In the genomic region with DNA sequence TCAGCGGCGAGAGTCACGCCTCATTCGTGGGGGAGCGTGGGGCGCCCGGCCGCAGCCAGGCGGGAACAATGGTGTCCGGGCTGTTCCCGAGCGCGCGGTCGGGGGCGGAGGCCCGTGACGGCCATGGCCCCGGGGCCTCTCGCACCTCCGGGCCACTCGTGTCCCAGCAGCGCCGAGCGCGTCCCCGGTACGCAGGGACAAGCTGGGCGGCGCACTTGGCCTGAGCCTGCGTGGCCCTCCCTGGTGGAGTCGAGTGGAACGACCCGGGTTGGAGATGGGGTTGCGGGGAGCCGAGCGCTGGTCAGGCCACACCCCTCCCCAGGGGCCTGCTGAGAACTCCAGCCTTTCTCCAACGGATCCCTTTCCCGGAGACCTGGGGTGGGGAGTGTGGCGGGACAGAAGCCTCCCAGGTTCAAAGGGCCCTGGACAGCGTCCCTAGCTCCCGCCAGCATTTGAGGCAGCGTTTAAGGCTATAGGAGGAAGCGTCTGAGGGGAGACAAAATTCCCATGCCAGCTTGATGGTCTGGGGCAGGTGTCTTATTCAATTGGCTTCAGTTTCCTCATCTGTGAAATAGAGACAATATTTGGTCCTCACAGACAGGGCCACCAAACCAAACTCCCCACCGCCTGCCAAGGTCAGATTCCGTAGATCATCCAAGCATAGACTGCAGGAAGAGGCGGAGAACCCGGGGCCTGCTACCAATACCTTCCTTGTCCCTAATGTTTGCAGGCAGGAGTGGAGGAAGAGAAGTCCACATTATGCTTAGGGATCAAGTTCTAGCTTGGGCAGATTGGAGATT, we compare ENCODE assay signal across 1 cellular context.
A peak's percentile ranks its signal among the peaks of the same experiment; 100 is the strongest.
TF ChIP-seq lines count a peak whose summit lies in the region.

No MANE protein-coding gene starts in this region.

TF ChIP-seq in GM12878, 131 proteins besides CTCF, POLR2A, EP300 and RAD21:
- TF ChIP-seq IKZF2 (IDR thresholded peaks at IDR 0.05) (no peak), CREM (IDR thresholded peaks at IDR 0.05; ENCODE audit: low read depth) (no peak), WRNIP1 (IDR thresholded peaks at IDR 0.05; ENCODE audit: borderline replicate concordance, low read depth, low read length) (no peak), NR2F1 (conservative IDR thresholded peaks at IDR 0.05) (peak; percentile 14; the same call in 1 of the 2 replicates), USF2 (IDR thresholded peaks at IDR 0.05; ENCODE audit: borderline replicate concordance, low read depth, low read length) (no peak), ASH2L (IDR thresholded peaks at IDR 0.05; ENCODE audit: borderline replicate concordance, low read depth) (no peak), GATAD2B (conservative IDR thresholded peaks at IDR 0.05; ENCODE audit: low read depth) (peak; percentile 95; the same call in 1 of the 2 replicates), NKRF (conservative IDR thresholded peaks at IDR 0.05) (peak; percentile 96; the same call in 1 of the 2 replicates), RBBP5 (conservative IDR thresholded peaks at IDR 0.05) (no peak), KAT2A (conservative IDR thresholded peaks at IDR 0.05; ENCODE audit: control insufficient read depth, low read depth, low read length) (no peak), SPI1 (IDR thresholded peaks at IDR 0.05; ENCODE audit: borderline replicate concordance, insufficient read depth, low read depth, low read length) (no peak), BHLHE40 (IDR thresholded peaks at IDR 0.05; ENCODE audit: borderline replicate concordance in 1 of 2, low read depth in 2 of 2, low read length in 1 of 2) (peak in 1 of 2 experiments; percentile 37; a peak in 1 of 4 replicates), SMAD1 (IDR thresholded peaks at IDR 0.05; ENCODE audit: low read depth, partially characterized antibody) (no peak), IKZF1 (conservative IDR thresholded peaks at IDR 0.05) (peak; percentile 47), SMARCA5 (IDR thresholded peaks at IDR 0.05) (peak; percentile 41; the same call in 1 of the 2 replicates), CBX5 (IDR thresholded peaks at IDR 0.05; ENCODE audit: low read depth) (no peak), SMC3 (IDR thresholded peaks at IDR 0.05; ENCODE audit: borderline replicate concordance, low read length) (no peak), NR2C2 (IDR thresholded peaks at IDR 0.05; ENCODE audit: borderline replicate concordance, control insufficient read depth, insufficient read length, low read depth) (no peak), LARP7 (IDR thresholded peaks at IDR 0.05) (peak; percentile 83; the same call in 1 of the 2 replicates), POLR2AphosphoS5 (IDR thresholded peaks at IDR 0.05; ENCODE audit: low read length) (peak; percentile 1; the same call in 1 of the 2 replicates), CEBPZ (IDR thresholded peaks at IDR 0.05; ENCODE audit: low read depth, low read length) (no peak), RFX5 (IDR thresholded peaks at IDR 0.05; ENCODE audit: low read depth, low read length) (no peak), MYC (IDR thresholded peaks at IDR 0.05; ENCODE audit: insufficient read depth, insufficient read length, insufficient replicate concordance, low read length, severe bottlenecking) (peak; percentile 23), CREB1 (IDR thresholded peaks at IDR 0.05; ENCODE audit: low read depth) (no peak), CHD2 (IDR thresholded peaks at IDR 0.05; ENCODE audit: borderline replicate concordance, low read depth, low read length) (no peak), PAX8 (IDR thresholded peaks at IDR 0.05) (no peak), DPF2 (IDR thresholded peaks at IDR 0.05) (peak; percentile 39; the same call in 1 of the 2 replicates), KLF5 (IDR thresholded peaks at IDR 0.05; ENCODE audit: partially characterized antibody) (peak; percentile 66), PML (IDR thresholded peaks at IDR 0.05; ENCODE audit: low read length) (no peak), BACH1 (IDR thresholded peaks at IDR 0.05; ENCODE audit: borderline replicate concordance) (peak; percentile 77; the same call in 1 of the 2 replicates), RAD51 (IDR thresholded peaks at IDR 0.05) (no peak), ZNF384 (IDR thresholded peaks at IDR 0.05; ENCODE audit: borderline replicate concordance, low read depth, low read length) (no peak), YY1 (IDR thresholded peaks at IDR 0.05; ENCODE audit: low read depth, low read length) (peak; percentile 83)
- TF ChIP-seq, protein P1, sequence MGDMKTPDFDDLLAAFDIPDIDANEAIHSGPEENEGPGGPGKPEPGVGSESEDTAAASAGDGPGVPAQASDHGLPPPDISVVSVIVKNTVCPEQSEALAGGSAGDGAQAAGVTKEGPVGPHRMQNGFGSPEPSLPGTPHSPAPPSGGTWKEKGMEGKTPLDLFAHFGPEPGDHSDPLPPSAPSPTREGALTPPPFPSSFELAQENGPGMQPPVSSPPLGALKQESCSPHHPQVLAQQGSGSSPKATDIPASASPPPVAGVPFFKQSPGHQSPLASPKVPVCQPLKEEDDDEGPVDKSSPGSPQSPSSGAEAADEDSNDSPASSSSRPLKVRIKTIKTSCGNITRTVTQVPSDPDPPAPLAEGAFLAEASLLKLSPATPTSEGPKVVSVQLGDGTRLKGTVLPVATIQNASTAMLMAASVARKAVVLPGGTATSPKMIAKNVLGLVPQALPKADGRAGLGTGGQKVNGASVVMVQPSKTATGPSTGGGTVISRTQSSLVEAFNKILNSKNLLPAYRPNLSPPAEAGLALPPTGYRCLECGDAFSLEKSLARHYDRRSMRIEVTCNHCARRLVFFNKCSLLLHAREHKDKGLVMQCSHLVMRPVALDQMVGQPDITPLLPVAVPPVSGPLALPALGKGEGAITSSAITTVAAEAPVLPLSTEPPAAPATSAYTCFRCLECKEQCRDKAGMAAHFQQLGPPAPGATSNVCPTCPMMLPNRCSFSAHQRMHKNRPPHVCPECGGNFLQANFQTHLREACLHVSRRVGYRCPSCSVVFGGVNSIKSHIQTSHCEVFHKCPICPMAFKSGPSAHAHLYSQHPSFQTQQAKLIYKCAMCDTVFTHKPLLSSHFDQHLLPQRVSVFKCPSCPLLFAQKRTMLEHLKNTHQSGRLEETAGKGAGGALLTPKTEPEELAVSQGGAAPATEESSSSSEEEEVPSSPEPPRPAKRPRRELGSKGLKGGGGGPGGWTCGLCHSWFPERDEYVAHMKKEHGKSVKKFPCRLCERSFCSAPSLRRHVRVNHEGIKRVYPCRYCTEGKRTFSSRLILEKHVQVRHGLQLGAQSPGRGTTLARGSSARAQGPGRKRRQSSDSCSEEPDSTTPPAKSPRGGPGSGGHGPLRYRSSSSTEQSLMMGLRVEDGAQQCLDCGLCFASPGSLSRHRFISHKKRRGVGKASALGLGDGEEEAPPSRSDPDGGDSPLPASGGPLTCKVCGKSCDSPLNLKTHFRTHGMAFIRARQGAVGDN (IDR thresholded peaks at IDR 0.05) = peak; percentile 54; the same call in 1 of the 2 replicates
- TF ChIP-seq, protein P2, sequence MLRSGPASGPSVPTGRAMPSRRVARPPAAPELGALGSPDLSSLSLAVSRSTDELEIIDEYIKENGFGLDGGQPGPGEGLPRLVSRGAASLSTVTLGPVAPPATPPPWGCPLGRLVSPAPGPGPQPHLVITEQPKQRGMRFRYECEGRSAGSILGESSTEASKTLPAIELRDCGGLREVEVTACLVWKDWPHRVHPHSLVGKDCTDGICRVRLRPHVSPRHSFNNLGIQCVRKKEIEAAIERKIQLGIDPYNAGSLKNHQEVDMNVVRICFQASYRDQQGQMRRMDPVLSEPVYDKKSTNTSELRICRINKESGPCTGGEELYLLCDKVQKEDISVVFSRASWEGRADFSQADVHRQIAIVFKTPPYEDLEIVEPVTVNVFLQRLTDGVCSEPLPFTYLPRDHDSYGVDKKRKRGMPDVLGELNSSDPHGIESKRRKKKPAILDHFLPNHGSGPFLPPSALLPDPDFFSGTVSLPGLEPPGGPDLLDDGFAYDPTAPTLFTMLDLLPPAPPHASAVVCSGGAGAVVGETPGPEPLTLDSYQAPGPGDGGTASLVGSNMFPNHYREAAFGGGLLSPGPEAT (IDR thresholded peaks at IDR 0.05; ENCODE audit: low read depth) = no peak
- TF ChIP-seq, protein P3, sequence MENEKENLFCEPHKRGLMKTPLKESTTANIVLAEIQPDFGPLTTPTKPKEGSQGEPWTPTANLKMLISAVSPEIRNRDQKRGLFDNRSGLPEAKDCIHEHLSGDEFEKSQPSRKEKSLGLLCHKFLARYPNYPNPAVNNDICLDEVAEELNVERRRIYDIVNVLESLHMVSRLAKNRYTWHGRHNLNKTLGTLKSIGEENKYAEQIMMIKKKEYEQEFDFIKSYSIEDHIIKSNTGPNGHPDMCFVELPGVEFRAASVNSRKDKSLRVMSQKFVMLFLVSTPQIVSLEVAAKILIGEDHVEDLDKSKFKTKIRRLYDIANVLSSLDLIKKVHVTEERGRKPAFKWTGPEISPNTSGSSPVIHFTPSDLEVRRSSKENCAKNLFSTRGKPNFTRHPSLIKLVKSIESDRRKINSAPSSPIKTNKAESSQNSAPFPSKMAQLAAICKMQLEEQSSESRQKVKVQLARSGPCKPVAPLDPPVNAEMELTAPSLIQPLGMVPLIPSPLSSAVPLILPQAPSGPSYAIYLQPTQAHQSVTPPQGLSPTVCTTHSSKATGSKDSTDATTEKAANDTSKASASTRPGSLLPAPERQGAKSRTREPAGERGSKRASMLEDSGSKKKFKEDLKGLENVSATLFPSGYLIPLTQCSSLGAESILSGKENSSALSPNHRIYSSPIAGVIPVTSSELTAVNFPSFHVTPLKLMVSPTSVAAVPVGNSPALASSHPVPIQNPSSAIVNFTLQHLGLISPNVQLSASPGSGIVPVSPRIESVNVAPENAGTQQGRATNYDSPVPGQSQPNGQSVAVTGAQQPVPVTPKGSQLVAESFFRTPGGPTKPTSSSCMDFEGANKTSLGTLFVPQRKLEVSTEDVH (IDR thresholded peaks at IDR 0.05; ENCODE audit: low read depth, partially characterized antibody) = no peak
